Comparison of ENCODE assay signal across 1 cellular context in genomic region chr7:15130666-15131541, GRCh38.
TF ChIP-seq lines count a peak whose summit lies in the region.

No MANE protein-coding gene starts in this region.

TF ChIP-seq in HepG2, 621 proteins besides CTCF, POLR2A, EP300 and RAD21 (continued from another document):
- TF ChIP-seq ZNF30 (CRISPR knock-in tag; IDR thresholded peaks at IDR 0.05) (no peak), ZNF260 (CRISPR knock-in tag; IDR thresholded peaks at IDR 0.05; ENCODE audit: borderline replicate concordance, low read depth) (no peak)
